Comparison of ENCODE assay signal across 12 cellular contexts in the genomic region with DNA sequence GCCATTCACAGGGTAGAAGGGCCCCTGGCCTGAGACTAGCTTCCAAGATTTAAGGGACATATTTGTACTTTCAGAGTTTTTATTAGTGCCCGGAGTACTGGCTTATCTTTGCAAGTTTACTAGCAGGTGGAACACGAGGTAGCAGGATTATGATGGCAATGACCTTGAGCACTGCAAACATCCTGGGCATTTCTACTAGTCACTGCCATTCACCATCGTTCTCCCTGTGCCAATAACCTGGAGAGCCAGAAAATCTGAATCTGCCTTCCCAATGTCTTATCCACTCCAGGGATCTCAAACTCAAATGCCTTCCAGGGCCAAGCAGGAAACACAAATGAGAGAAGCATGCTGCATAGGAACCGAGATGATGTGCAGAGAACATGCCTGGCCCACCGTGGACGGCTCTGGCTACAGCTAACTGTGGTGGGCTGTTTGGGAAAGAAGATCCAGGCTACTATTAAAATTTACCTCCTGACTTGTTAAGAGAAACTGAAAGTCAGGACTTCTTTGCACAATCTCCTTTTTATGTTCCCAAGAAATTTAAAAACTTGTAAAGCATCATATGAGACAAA. TPM values are rescaled to one million over a fixed set of nuclear protein-coding genes. Genes with fewer than 3 reads are reported as not detected.
DNase-seq lines count a peak whose midpoint lies in the region; ATAC-seq and TF ChIP-seq lines count a peak whose summit lies in the region.
"Had no signal": no experiment of that assay in that cellular context is flagged by ENCODE, and none has a peak within 500 bp of the region (broad histone marks: within the 10 kb centered on the region; RNA-seq: fewer than 3 reads in every experiment).

No MANE protein-coding gene starts in this region.

- H3K27me3 Mint-ChIP-seq in central memory CD8-positive, alpha-beta T cell, result no peaks in the 10 kb centered on the region
- no peaks in the 10 kb centered on the region for H3K27me3 Mint-ChIP-seq in nephron (ENCODE audit: low read depth)

- TF ChIP-seq CTCF in heart left ventricle (IDR thresholded peaks at IDR 0.05) (no peak), nephron (IDR thresholded peaks at IDR 0.05; ENCODE audit: unreplicated experiment in 3 of 3) (no peak), upper lobe of left lung (IDR thresholded peaks at IDR 0.05) (no peak), GM13976 (IDR thresholded peaks at IDR 0.05; ENCODE audit: borderline replicate concordance, control extremely low read depth, extremely low read depth, insufficient read depth, missing control alignments) (no peak)

- H3K4me3 ChIP-seq in heart left ventricle, result no peak overlapping the region
- no peak overlapping the region for H3K4me3 ChIP-seq in upper lobe of left lung

- H3K27me3 ChIP-seq in heart left ventricle, result no peaks in the 10 kb centered on the region
- H3K27me3 ChIP-seq in upper lobe of left lung, result no peaks in the 10 kb centered on the region

- peaks cover 0 to 5% (median 0%) of the 10 kb centered on the region in 9 donors for H3K36me3 ChIP-seq in heart left ventricle
- H3K36me3 ChIP-seq in upper lobe of left lung, result peaks cover 0 to 6% (median 0%) of the 10 kb centered on the region in 4 donors

- no peaks in the 10 kb centered on the region for H3K9me3 ChIP-seq in heart left ventricle
- no peaks in the 10 kb centered on the region for H3K9me3 ChIP-seq in upper lobe of left lung

- H3K4me1 Mint-ChIP-seq in central memory CD8-positive, alpha-beta T cell, result peaks cover 82% of the 10 kb centered on the region
- H3K4me1 Mint-ChIP-seq in nephron, result peaks cover 67% of the 10 kb centered on the region

- no peak for TF ChIP-seq POLR2A in heart left ventricle (IDR thresholded peaks at IDR 0.05)
- no peak for TF ChIP-seq POLR2A in upper lobe of left lung (IDR thresholded peaks at IDR 0.05)

- no peak for ATAC-seq in heart left ventricle
- no peak for ATAC-seq in central memory CD8-positive, alpha-beta T cell (replicated peaks; ENCODE audit: extremely low read depth, poor library complexity, severe bottlenecking)
- ATAC-seq in upper lobe of left lung (ENCODE audit: low FRiP score in 2 of 2), result no peak
- ATAC-seq: SK-N-SH treated with all-trans-retinoic acid at 6 μM for 48 hours had no signal

- H3K27ac ChIP-seq in heart left ventricle (peak overlapping the region; percentile 59 to 87 (median 78)), upper lobe of left lung (peak overlapping the region; percentile 81 to 84 (median 83))

- H3K4me1 ChIP-seq in heart left ventricle (peaks cover 32 to 99% (median 93%) of the 10 kb centered on the region in 12 donors), upper lobe of left lung (peaks cover 66 to 91% (median 70%) of the 10 kb centered on the region in 4 donors)

- intact Hi-C loops in heart left ventricle (cut with DNase I) (loop anchor here in 1 of 10 donors (5.0 kb wide), 1 partner anchor 55 kb away; no protein-coding TSS in a partner anchor), cardiac septum (cut with DNase I) (no loop called here)

- in situ Hi-C loops in KBM-7 (cut with MboI; ENCODE audit: low pct_unique_long_range_greater_than_20kb, low sequenced_read_pairs) (loop anchor here (25.0 kb wide), 1 partner anchor 190 kb away; no protein-coding TSS in a partner anchor), GM13976 (cut with MboI; ENCODE audit: low sequenced_read_pairs, unreplicated experiment) (no loop called here)

- peaks cover 26% of the 10 kb centered on the region for H3K36me3 Mint-ChIP-seq in central memory CD8-positive, alpha-beta T cell (ENCODE audit: insufficient read depth)
- H3K36me3 Mint-ChIP-seq in nephron (ENCODE audit: low read depth), result peaks cover 12% of the 10 kb centered on the region

- TF ChIP-seq EP300 in upper lobe of left lung (IDR thresholded peaks at IDR 0.05), result no peak

- no peak overlapping the region for H3K27ac Mint-ChIP-seq in central memory CD8-positive, alpha-beta T cell (ENCODE audit: low read depth)
- H3K27ac Mint-ChIP-seq in nephron, result peak overlapping the region in 2 of 3 experiments; percentile 57 to 67

- peak in 1 of 5 donors; percentile 30 for DNase-seq in heart left ventricle
- DNase-seq in cardiac septum (ENCODE audit: low spot score), result no peak
- DNase-seq in central memory CD8-positive, alpha-beta T cell (ENCODE audit: low spot score in 2 of 2), result no peak
- no peak for DNase-seq in upper lobe of left lung
- DNase-seq in KBM-7, result no peak
- DNase-seq in GM13976 (ENCODE audit: low spot score), result no peak
- no peak for DNase-seq in activated gamma-delta T cell treated with Interleukin-2 at 50 U/mL for 16 hours
- DNase-seq: central memory CD4-positive, alpha-beta T cell; NCI-H1048; NCI-H524 had no signal

- no peaks in the 10 kb centered on the region for H3K9me3 Mint-ChIP-seq in central memory CD8-positive, alpha-beta T cell
- no peaks in the 10 kb centered on the region for H3K9me3 Mint-ChIP-seq in nephron

- H3K4me3 Mint-ChIP-seq in central memory CD8-positive, alpha-beta T cell, result peak overlapping the region; percentile 72
- no peak overlapping the region for H3K4me3 Mint-ChIP-seq in nephron

- 40 to 50% (median 46%) methylated on average over 6 of the region's 6 CpGs for WGBS in heart left ventricle, 4 donors
- WGBS in upper lobe of left lung, 2 donors, result 68 to 73% methylated on average over 6 of the region's 6 CpGs

RNA-seq across cellular contexts. Expression of a gene that starts 16.7 kb away (rescaled TPM):
- total RNA-seq in heart left ventricle, result 10 to 100 TPM; 30.2 to 57.7 (median 36.3) TPM
- 10 to 100 TPM; 23.7 to 25.6 TPM for polyA plus RNA-seq in heart left ventricle
- total RNA-seq in cardiac septum, result 18.5 TPM
- total RNA-seq in upper lobe of left lung, result 10 to 100 TPM; 35.8 to 62.5 (median 47.8) TPM
